Comparison of ENCODE assay signal across 23 cellular contexts in the genomic region with DNA sequence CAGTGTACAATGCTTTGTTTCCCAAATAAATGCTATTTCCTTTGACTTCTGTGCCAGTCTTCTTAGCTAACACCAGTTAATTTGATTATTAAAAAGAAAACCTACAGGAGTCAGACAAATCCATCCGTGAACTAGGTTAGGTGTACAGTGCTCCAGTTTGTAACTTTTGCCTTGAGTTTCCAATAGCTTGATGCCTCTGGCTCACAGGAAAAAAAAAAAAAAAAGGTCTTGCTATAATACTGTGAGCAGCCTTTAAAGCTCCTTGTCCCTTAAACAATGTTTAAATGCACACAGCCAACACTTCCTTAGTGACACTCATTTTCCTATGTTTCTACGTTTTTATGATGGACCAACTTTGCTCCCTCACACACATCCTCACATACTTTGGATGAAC.
DNase-seq lines count a peak whose midpoint lies in the region; ATAC-seq and TF ChIP-seq lines count a peak whose summit lies in the region.
"Had no signal": no experiment of that assay in that cellular context is flagged by ENCODE, and none has a peak within 500 bp of the region (broad histone marks: within the 10 kb centered on the region; RNA-seq: fewer than 3 reads in every experiment).

No MANE protein-coding gene starts in this region.

- no peak for TF ChIP-seq CTCF in transverse colon (IDR thresholded peaks at IDR 0.05)

- in situ Hi-C loops in transverse colon (cut with MboI; ENCODE audit: low pct_ligation_motif_present in 1 of 4, low pct_unique_long_range_greater_than_20kb in 1 of 4, low sequenced_read_pairs in 3 of 4): no loop called here

- 40 to 50% methylated on average over 2 of the region's 2 CpGs for WGBS in transverse colon (ENCODE audit: low coverage in 1 of 2), 2 donors

- CTCF ChIA-PET in activated CD4-positive, alpha-beta T cell treated with anti-CD3 and anti-CD28 coated beads for 36 hours (lab: Charles Lee): interaction anchor here (1.1 kb wide), 1 partner anchor 51 kb away, joined by 4 read pairs; no protein-coding TSS in a partner anchor

- peaks cover 11% of the 10 kb centered on the region for H3K4me1 Mint-ChIP-seq in activated CD4-positive, alpha-beta T cell treated with anti-CD3 and anti-CD28 coated beads for 36 hours
- peaks cover 9 to 15% of the 10 kb centered on the region in 2 donors for H3K4me1 Mint-ChIP-seq in immature natural killer cell

- TF ChIP-seq POLR2A in transverse colon (IDR thresholded peaks at IDR 0.05): no peak

- no peaks in the 10 kb centered on the region for H3K9me3 Mint-ChIP-seq in activated CD4-positive, alpha-beta T cell treated with anti-CD3 and anti-CD28 coated beads for 36 hours (ENCODE audit: low read depth)
- no peaks in the 10 kb centered on the region for H3K9me3 Mint-ChIP-seq in immature natural killer cell

- DNase-seq in activated CD4-positive, alpha-beta T cell treated with anti-CD3 and anti-CD28 coated beads for 36 hours: no peak
- no peak for DNase-seq in activated CD4-positive, alpha-beta T cell treated with anti-CD3 and anti-CD28 coated beads, Interleukin-2, amount 50 U/mL, for 1 hour
- DNase-seq in amniotic epithelial cell (ENCODE audit: low read depth) (peak; percentile 14), renal cortical epithelial cell (ENCODE audit: low read depth) (peak; percentile 37), transverse colon (no peak), immature natural killer cell (no peak), KG1 (lab: John Stamatoyannopoulos, UW) (no peak)
- DNase-seq: 8988T; activated CD4-positive, alpha-beta T cell treated with anti-CD3 and anti-CD28 coated beads for 1 hour; activated CD8-positive, alpha-beta memory T cell treated with anti-CD3 and anti-CD28 coated beads for 24 hours; activated effector memory CD4-positive, alpha-beta T cell treated with Interleukin-2 at 50 U/mL for 16 hours; Calu3; DMS79 treated with DMSO at 0.1 percent for 48 hours; GF-D8; heart left ventricle; NCI-H1417; NCI-H2081 treated with DMSO at 0.1 percent for 48 hours; NCI-H748 treated with DMSO at 0.1 percent for 48 hours; T-helper 17 cell had no signal

- ATAC-seq in activated CD4-positive, alpha-beta T cell treated with anti-CD3 and anti-CD28 coated beads for 36 hours: no peak
- ATAC-seq in GM18868 (IDR thresholded peaks at IDR 0.05; ENCODE audit: unreplicated experiment): no peak
- ATAC-seq: T-helper 17 cell had no signal

- H3K36me3 ChIP-seq in transverse colon: no peaks in the 10 kb centered on the region
- H3K36me3 ChIP-seq: heart left ventricle, prostate gland had no signal

- intact Hi-C loops in activated CD4-positive, alpha-beta T cell treated with anti-CD3 and anti-CD28 coated beads for 36 hours (cut with DNase I, micrococcal nuclease): no loop called here
- intact Hi-C loops in transverse colon (cut with DNase I; ENCODE audit: low total_unique reads): no loop called here

- peaks cover 0 to 6% (median 0%) of the 10 kb centered on the region in 4 donors for H3K4me1 ChIP-seq in transverse colon
- H3K4me1 ChIP-seq: body of pancreas, prostate gland had no signal

- H3K27ac Mint-ChIP-seq in activated CD4-positive, alpha-beta T cell treated with anti-CD3 and anti-CD28 coated beads for 36 hours: peak overlapping the region; percentile 26
- no peak overlapping the region for H3K27ac Mint-ChIP-seq in immature natural killer cell
- H3K27ac Mint-ChIP-seq: T-helper 17 cell had no signal

- no peaks in the 10 kb centered on the region for H3K27me3 ChIP-seq in transverse colon
- H3K27me3 ChIP-seq: body of pancreas, heart left ventricle had no signal

- H3K4me3 Mint-ChIP-seq in activated CD4-positive, alpha-beta T cell treated with anti-CD3 and anti-CD28 coated beads for 36 hours: no peak overlapping the region
- no peak overlapping the region for H3K4me3 Mint-ChIP-seq in immature natural killer cell
- H3K4me3 Mint-ChIP-seq: T-helper 17 cell had no signal

- no peak for TF ChIP-seq EP300 in transverse colon (IDR thresholded peaks at IDR 0.05; ENCODE audit: low read depth)

- H3K36me3 Mint-ChIP-seq in activated CD4-positive, alpha-beta T cell treated with anti-CD3 and anti-CD28 coated beads for 36 hours (ENCODE audit: low read depth): no peaks in the 10 kb centered on the region
- no peaks in the 10 kb centered on the region for H3K36me3 Mint-ChIP-seq in immature natural killer cell

- POLR2A ChIA-PET in activated CD4-positive, alpha-beta T cell treated with anti-CD3 and anti-CD28 coated beads for 36 hours (lab: Charles Lee): no interaction called here

- H3K27ac ChIP-seq in transverse colon: peak overlapping the region in 3 of 4 donors; percentile 8 to 41 (median 31)
- H3K27ac ChIP-seq: prostate gland, SK-N-MC had no signal

- no peak overlapping the region for H3K4me3 ChIP-seq in transverse colon
- H3K4me3 ChIP-seq: body of pancreas, heart left ventricle, prostate gland, SK-N-MC had no signal

- H3K27me3 Mint-ChIP-seq in activated CD4-positive, alpha-beta T cell treated with anti-CD3 and anti-CD28 coated beads for 36 hours: no peaks in the 10 kb centered on the region
- H3K27me3 Mint-ChIP-seq in immature natural killer cell (ENCODE audit: low read depth in 3 of 3): peaks cover 0 to under 1% (median 0%) of the 10 kb centered on the region in 3 donors

- H3K9me3 ChIP-seq in transverse colon: no peaks in the 10 kb centered on the region
- H3K9me3 ChIP-seq: body of pancreas, heart left ventricle, prostate gland had no signal

Comparison
In these comparisons a context has a peak if more than half of its experiments do, and no peak if none do; other contexts are left out.
1. DNase-seq: peak in amniotic epithelial cell (single experiment) and renal cortical epithelial cell (single experiment); none in activated CD4-positive, alpha-beta T cell treated with anti-CD3 and anti-CD28 coated beads for 36 hours (single experiment), activated CD4-positive, alpha-beta T cell treated with anti-CD3 and anti-CD28 coated beads, Interleukin-2, amount 50 U/mL, for 1 hour (single experiment), transverse colon (single experiment), immature natural killer cell (0 of 3) and KG1 (single experiment).